ENCODE assay signal across 11 cellular contexts in the genomic region with DNA sequence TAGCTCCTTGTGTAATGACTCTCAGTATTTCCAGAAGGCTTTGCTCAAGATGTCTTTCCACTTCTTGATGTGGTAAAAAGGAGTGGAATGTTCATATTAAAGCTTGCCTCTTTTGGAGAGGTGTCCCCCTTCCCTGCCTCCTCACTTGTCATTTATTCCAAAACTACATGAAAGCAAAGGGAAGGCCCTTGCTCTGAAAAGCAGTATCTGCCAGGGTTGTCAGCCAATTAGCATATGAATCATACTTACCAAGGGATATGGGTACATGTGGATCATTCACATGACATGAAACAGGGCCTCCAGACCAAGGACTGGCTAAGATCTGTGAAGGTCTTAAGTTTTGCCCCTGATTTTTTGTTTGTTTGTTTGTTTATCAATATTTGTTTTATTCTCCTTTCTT. TPM values are rescaled to one million over a fixed set of nuclear protein-coding genes. Genes with fewer than 3 reads are reported as not detected.
DNase-seq lines count a peak whose midpoint lies in the region; ATAC-seq and TF ChIP-seq lines count a peak whose summit lies in the region.
"Had no signal": no experiment of that assay in that cellular context is flagged by ENCODE, and none has a peak within 500 bp of the region (broad histone marks: within the 10 kb centered on the region; RNA-seq: fewer than 3 reads in every experiment).

No MANE protein-coding gene starts in this region.

- peaks cover 3% of the 10 kb centered on the region for H3K36me3 Mint-ChIP-seq in effector memory CD8-positive, alpha-beta T cell (ENCODE audit: insufficient read depth)

- TF ChIP-seq EP300 in sigmoid colon (IDR thresholded peaks at IDR 0.05): no peak

- H3K9me3 Mint-ChIP-seq in effector memory CD8-positive, alpha-beta T cell: no peaks in the 10 kb centered on the region

- no peak overlapping the region for H3K4me3 ChIP-seq in sigmoid colon

- TF ChIP-seq CTCF in sigmoid colon (IDR thresholded peaks at IDR 0.05): no peak

- peak overlapping the region in 3 of 4 donors; percentile 4 to 37 (median 26) for H3K27ac ChIP-seq in sigmoid colon

- H3K27ac Mint-ChIP-seq in effector memory CD8-positive, alpha-beta T cell: peak overlapping the region; percentile 38 to 80

- no peaks in the 10 kb centered on the region for H3K36me3 ChIP-seq in sigmoid colon

- no peak for TF ChIP-seq POLR2A in sigmoid colon (IDR thresholded peaks at IDR 0.05)

- intact Hi-C loops in sigmoid colon (cut with DNase I): no loop called here

- peaks cover 0 to 20% (median 16%) of the 10 kb centered on the region in 4 donors for H3K4me1 ChIP-seq in sigmoid colon

- peaks cover 31 to 39% of the 10 kb centered on the region in 2 donors for H3K4me1 Mint-ChIP-seq in effector memory CD8-positive, alpha-beta T cell (ENCODE audit: low read depth in 2 of 2)

- no peak for ATAC-seq in effector memory CD8-positive, alpha-beta T cell (replicated peaks)
- no peak for ATAC-seq in HG03039 (IDR thresholded peaks at IDR 0.05; ENCODE audit: unreplicated experiment)

- no peaks in the 10 kb centered on the region for H3K27me3 ChIP-seq in sigmoid colon

- DNase-seq in DMS53 (lab: John Stamatoyannopoulos, UW) (peak; percentile 22), DMS53 treated with DMSO at 0.1 percent for 48 hours (lab: John Stamatoyannopoulos, UW; ENCODE audit: unreplicated experiment) (no peak), RPMI7951 (ENCODE audit: low read depth) (peak; percentile 69), sigmoid colon (no peak), occipital lobe (lab: John Stamatoyannopoulos, UW) (no peak), mesenteric fat pad (ENCODE audit: low spot score) (no peak)
- no peak for DNase-seq in effector memory CD8-positive, alpha-beta T cell
- DNase-seq: 8988T; cerebellar nuclear complex; stimulated activated CD4-positive, alpha-beta T cell treated with anti-CD3 and anti-CD28 coated beads, Interleukin-4, amount 100 ng/mL, for 4 hours had no signal

- no peak overlapping the region for H3K4me3 Mint-ChIP-seq in effector memory CD8-positive, alpha-beta T cell

- H3K27me3 Mint-ChIP-seq in effector memory CD8-positive, alpha-beta T cell: no peaks in the 10 kb centered on the region

- H3K9me3 ChIP-seq in sigmoid colon: peaks cover 0 to 4% (median 0%) of the 10 kb centered on the region in 4 donors

RNA-seq across cellular contexts. Expression of a gene that starts 31.3 kb away (rescaled TPM):
- 43.9 and 63.6 TPM in 2 replicates for total RNA-seq in RPMI7951 (2014; rRNA removed; shearing (Covaris generic))
- total RNA-seq in sigmoid colon (10 to 100 TPM; 33.3 to 55.8 (median 44.5) TPM), occipital lobe (3.4 TPM), mesenteric fat pad (58.3 TPM)
- polyA plus RNA-seq in sigmoid colon: 100 to 1,000 TPM; 129 to 183 (median 155) TPM

RNA-seq across cellular contexts. Expression of a gene that starts 56.3 kb away (rescaled TPM):
- total RNA-seq in RPMI7951 (2014; rRNA removed; shearing (Covaris generic)): 9.3 and 11.3 TPM in 2 replicates
- 10 to 100 TPM; 10.5 to 15.3 (median 12.9) TPM for total RNA-seq in sigmoid colon
- polyA plus RNA-seq in sigmoid colon: 10 to 100 TPM; 10.7 to 15.0 (median 12.3) TPM
- total RNA-seq in occipital lobe: 18.7 TPM
- 26.5 TPM for total RNA-seq in mesenteric fat pad

Comparison
In these comparisons a context has a peak if more than half of its experiments do, and no peak if none do; other contexts are left out.
1. DNase-seq: peak in DMS53 (single experiment) and RPMI7951 (single experiment); none in DMS53 treated with DMSO at 0.1 percent for 48 hours (single experiment), effector memory CD8-positive, alpha-beta T cell (0 of 3), sigmoid colon (single experiment), occipital lobe (single experiment) and mesenteric fat pad (single experiment).